11 cellular contexts compared by ENCODE assay signal in genomic region chr9:90000925-90001324, GRCh38.
DNase-seq lines count a peak whose midpoint lies in the region; ATAC-seq, FAIRE-seq and TF ChIP-seq lines count a peak whose summit lies in the region.
"Had no signal": no experiment of that assay in that cellular context is flagged by ENCODE, and none has a peak within 500 bp of the region (broad histone marks: within the 10 kb centered on the region; RNA-seq: fewer than 3 reads in every experiment).

No MANE protein-coding gene starts in this region.

- no peaks in the 10 kb centered on the region for H3K27me3 ChIP-seq in CD4-positive, alpha-beta T cell (ENCODE audit: control insufficient read depth, insufficient read depth, low read length)
- H3K27me3 ChIP-seq in H1 (replicated peaks in 1 of 4; ENCODE audit: control insufficient read depth in 3 of 4, extremely low read depth in 1 of 4, insufficient read depth in 3 of 4, low read length in 3 of 4), result no peaks in the 10 kb centered on the region; a peak in 1 of 7 replicates
- no peaks in the 10 kb centered on the region for H3K27me3 ChIP-seq in neural progenitor cell

- no peak for TF ChIP-seq CTCF in CD4-positive, alpha-beta T cell (IDR thresholded peaks at IDR 0.05)
- TF ChIP-seq CTCF in H1 (IDR thresholded peaks at IDR 0.05; ENCODE audit: control extremely low read depth in 1 of 3, insufficient read depth in 1 of 3, low read depth in 1 of 3, low read length in 3 of 3) (no peak), neural progenitor cell (IDR thresholded peaks at IDR 0.05) (no peak)

- H4K91ac ChIP-seq in H1 (replicated peaks; ENCODE audit: insufficient read length, low read length), result no peak overlapping the region

- CTCF ChIA-PET in CD4-positive, alpha-beta T cell (lab: Charles Lee), result no interaction called here
- CTCF ChIA-PET in H1 (lab: Charles Lee; ENCODE audit: partially characterized antibody), result interaction anchor here (0.6 to 3.1 kb wide), 7 partner anchors 15 to 409 kb away, joined by 3 to 8 read pairs (median 5); no protein-coding TSS in a partner anchor

- peaks cover 26% of the 10 kb centered on the region for H3K4me1 Mint-ChIP-seq in CD4-positive, alpha-beta T cell (ENCODE audit: low read depth)
- peaks cover 45% of the 10 kb centered on the region for H3K4me1 Mint-ChIP-seq in neural progenitor cell

- H3K36me3 ChIP-seq in H1 (ENCODE audit: control insufficient read depth in 2 of 4, insufficient read depth in 4 of 4, low read length in 3 of 4) (no peaks in the 10 kb centered on the region), neural progenitor cell (no peaks in the 10 kb centered on the region)

- intact Hi-C loops in CD4-positive, alpha-beta T cell (cut with DNase I, micrococcal nuclease), result no loop called here
- intact Hi-C loops in head of caudate nucleus (cut with DNase I), result no loop called here

- POLR2A ChIA-PET in CD4-positive, alpha-beta T cell (lab: Charles Lee), result no interaction called here
- POLR2A ChIA-PET in H1 (lab: Charles Lee; ENCODE audit: partially characterized antibody), result no interaction called here

- no peak overlapping the region for H3K14ac ChIP-seq in H1 (ENCODE audit: insufficient read length)

- no peak overlapping the region for H3K18ac ChIP-seq in H1 (ENCODE audit: extremely low read depth, low read length)

- no peak overlapping the region for H3K23ac ChIP-seq in H1 (ENCODE audit: insufficient read length)

- 0 out of 2 replicates have a peak overlapping the region, but pooled peaks have one; percentile 7 for H2AK5ac ChIP-seq in H1 (ENCODE audit: low read depth, low read length)

- no peak overlapping the region for H2BK20ac ChIP-seq in H1 (ENCODE audit: low read length)

- no peaks in the 10 kb centered on the region for H3K9me3 Mint-ChIP-seq in CD4-positive, alpha-beta T cell
- H3K9me3 Mint-ChIP-seq in neural progenitor cell, result peaks cover 3% of the 10 kb centered on the region
- H3K9me3 Mint-ChIP-seq: activated naive CD4-positive, alpha-beta T cell treated with anti-CD3 and anti-CD28 coated beads for 36 hours had no signal

- H2BK15ac ChIP-seq in H1 (ENCODE audit: low read length), result no peak overlapping the region

- H3K4me3 Mint-ChIP-seq in CD4-positive, alpha-beta T cell, result peak overlapping the region; percentile 22
- no peak overlapping the region for H3K4me3 Mint-ChIP-seq in neural progenitor cell

- ATAC-seq in CD4-positive, alpha-beta T cell (ENCODE audit: poor library complexity), result no peak
- ATAC-seq in GM19397 (IDR thresholded peaks at IDR 0.05; ENCODE audit: unreplicated experiment), result no peak

- no peak for DNase-seq in CD4-positive, alpha-beta T cell
- DNase-seq in NCI-H2029 (lab: John Stamatoyannopoulos, UW) (peak; percentile 40), H1 (ENCODE audit: low read depth in 1 of 2, low spot score in 2 of 2) (no peak), neural progenitor cell (ENCODE audit: low spot score) (no peak), mesenteric fat pad (ENCODE audit: low spot score) (no peak), COLO668 (lab: John Stamatoyannopoulos, UW; ENCODE audit: unreplicated experiment) (no peak), head of caudate nucleus (no peak)
- DNase-seq: activated naive CD4-positive, alpha-beta T cell treated with anti-CD3 and anti-CD28 coated beads for 36 hours had no signal

- H3K27me3 Mint-ChIP-seq in CD4-positive, alpha-beta T cell, result no peaks in the 10 kb centered on the region
- peaks cover 14% of the 10 kb centered on the region for H3K27me3 Mint-ChIP-seq in neural progenitor cell (ENCODE audit: insufficient read depth, low read depth)

- FAIRE-seq in H1 (lab: Jason Lieb, UNC), result no peak
- FAIRE-seq: frontal cortex had no signal

- H4K5ac ChIP-seq in H1 (ENCODE audit: insufficient read length, low read depth, low read length), result no peak overlapping the region

- H3K27ac Mint-ChIP-seq in CD4-positive, alpha-beta T cell, result no peak overlapping the region
- peak overlapping the region; percentile 80 for H3K27ac Mint-ChIP-seq in neural progenitor cell
- H3K27ac Mint-ChIP-seq: activated naive CD4-positive, alpha-beta T cell treated with anti-CD3 and anti-CD28 coated beads for 36 hours had no signal

- no peak overlapping the region for H4K8ac ChIP-seq in H1 (ENCODE audit: extremely low read depth, insufficient read depth, low read length)

- H2AFZ ChIP-seq in H1 (ENCODE audit: low read length) (no peak overlapping the region), neural progenitor cell (replicated peaks) (no peak overlapping the region)

- peaks cover 0 to 8% (median 2%) of the 10 kb centered on the region in 4 experiments; a peak in 4 of 7 replicates for H3K4me1 ChIP-seq in H1 (replicated peaks in 1 of 4; ENCODE audit: control insufficient read depth in 3 of 4, insufficient read depth in 4 of 4, low read length in 3 of 4)
- H3K4me1 ChIP-seq in neural progenitor cell, result peaks cover 10% of the 10 kb centered on the region

- no peak for TF ChIP-seq RAD21 in H1 (IDR thresholded peaks at IDR 0.05 in 1 of 2, conservative IDR thresholded peaks at IDR 0.05 in 1 of 2; ENCODE audit: low read depth in 2 of 2, low read length in 2 of 2)

- no peaks in the 10 kb centered on the region for H3K79me1 ChIP-seq in H1 (ENCODE audit: low read depth, low read length)

- no peak for TF ChIP-seq EP300 in H1 (IDR thresholded peaks at IDR 0.05; ENCODE audit: borderline replicate concordance in 1 of 2, low read depth in 2 of 2, low read length in 2 of 2)

- H3K36me3 Mint-ChIP-seq in CD4-positive, alpha-beta T cell (ENCODE audit: low read depth), result no peaks in the 10 kb centered on the region
- H3K36me3 Mint-ChIP-seq in neural progenitor cell, result no peaks in the 10 kb centered on the region

- H3F3A ChIP-seq in neural progenitor cell (ENCODE audit: low read depth), result no peaks in the 10 kb centered on the region

- no peak overlapping the region for H2BK12ac ChIP-seq in H1 (ENCODE audit: low read depth, low read length)

- no peaks in the 10 kb centered on the region for H3K23me2 ChIP-seq in H1 (ENCODE audit: low read depth, low read length)

- H3K4me2 ChIP-seq in H1 (ENCODE audit: insufficient read depth in 1 of 2, low read depth in 2 of 2, low read length in 2 of 2) (no peak overlapping the region), neural progenitor cell (no peak overlapping the region)

- no peak overlapping the region for H2BK120ac ChIP-seq in H1 (replicated peaks; ENCODE audit: low read depth, low read length)

- H4K20me1 ChIP-seq in H1 (replicated peaks in 1 of 2; ENCODE audit: control insufficient read depth in 1 of 2, insufficient read depth in 2 of 2, low read length in 2 of 2) (no peaks in the 10 kb centered on the region), neural progenitor cell (ENCODE audit: low read depth) (no peaks in the 10 kb centered on the region)

- H3K79me2 ChIP-seq in H1 (ENCODE audit: control insufficient read depth in 1 of 2, insufficient read depth in 2 of 2, low read length in 2 of 2) (no peaks in the 10 kb centered on the region), neural progenitor cell (ENCODE audit: low read depth) (no peaks in the 10 kb centered on the region)

- no peak for TF ChIP-seq POLR2A in H1 (IDR thresholded peaks at IDR 0.05; ENCODE audit: control extremely low read depth in 1 of 2, low read depth in 2 of 2, low read length in 2 of 2)

- H3K56ac ChIP-seq in H1 (replicated peaks; ENCODE audit: insufficient read length, low read depth, low read length), result no peak overlapping the region

- H3K9ac ChIP-seq in H1 (replicated peaks in 1 of 4; ENCODE audit: extremely low read depth in 1 of 4, low read depth in 3 of 4, low read length in 3 of 4), result no peak overlapping the region
- no peak overlapping the region for H3K9ac ChIP-seq in neural progenitor cell
- H3K9ac ChIP-seq: KMS-11 had no signal

- 90% methylated on average over 7 of the region's 7 CpGs; no CpG with 5 or more reads in 1 of the 2 experiments for WGBS in H1 (ENCODE audit: extremely low coverage in 1 of 2, insufficient coverage in 1 of 2, insufficient read length in 1 of 2, insufficient replicate concordance in 2 of 2, low coverage in 1 of 2, low lambda C conversion rate in 2 of 2, missing lambda C conversion rate in 1 of 2), 2 experiments

- H3K4me3 ChIP-seq in H1 (ENCODE audit: extremely low read depth in 1 of 4, insufficient read depth in 2 of 4, low read depth in 3 of 4, low read length in 4 of 4) (no peak overlapping the region), neural progenitor cell (no peak overlapping the region)

- no peaks in the 10 kb centered on the region for H3K9me3 ChIP-seq in CD4-positive, alpha-beta T cell (ENCODE audit: control insufficient read depth, low read length)
- no peaks in the 10 kb centered on the region for H3K9me3 ChIP-seq in H1 (ENCODE audit: insufficient read depth in 2 of 2, low read depth in 1 of 2, low read length in 1 of 2)
- no peaks in the 10 kb centered on the region for H3K9me3 ChIP-seq in neural progenitor cell (ENCODE audit: low read depth)

- H3K27ac ChIP-seq in CD4-positive, alpha-beta T cell (ENCODE audit: low read depth, low read length), result no peak overlapping the region
- H3K27ac ChIP-seq in H1 (ENCODE audit: low read depth, low read length) (no peak overlapping the region), neural progenitor cell (no peak overlapping the region)
- H3K27ac ChIP-seq: KMS-11 had no signal

- no peak overlapping the region for H3K4ac ChIP-seq in H1 (replicated peaks; ENCODE audit: insufficient read length, low read depth, low read length)

- H2BK5ac ChIP-seq in H1 (ENCODE audit: low read depth, low read length), result no peak overlapping the region

TF ChIP-seq in H1, 55 proteins besides CTCF, POLR2A, EP300 and RAD21:
- TF ChIP-seq SIN3A (conservative IDR thresholded peaks at IDR 0.05 in 1 of 2, IDR thresholded peaks at IDR 0.05 in 1 of 2; ENCODE audit: low read depth in 1 of 2, low read length in 2 of 2) (no peak), CBX8 (IDR thresholded peaks at IDR 0.05; ENCODE audit: borderline replicate concordance, low read depth, low read length) (no peak), SP2 (IDR thresholded peaks at IDR 0.05; ENCODE audit: low read length) (no peak), CEBPB (IDR thresholded peaks at IDR 0.05; ENCODE audit: low read depth, low read length) (no peak), SRF (IDR thresholded peaks at IDR 0.05; ENCODE audit: low read depth, low read length) (no peak), KDM4A (IDR thresholded peaks at IDR 0.05; ENCODE audit: low read depth, low read length, severe bottlenecking) (no peak), CBX5 (IDR thresholded peaks at IDR 0.05; ENCODE audit: low read depth, low read length) (no peak), SIX5 (IDR thresholded peaks at IDR 0.05; ENCODE audit: low read depth, low read length) (no peak), GTF2F1 (IDR thresholded peaks at IDR 0.05; ENCODE audit: borderline replicate concordance, low read depth, low read length) (no peak), TBP (IDR thresholded peaks at IDR 0.05; ENCODE audit: low read depth, low read length) (no peak), CHD1 (IDR thresholded peaks at IDR 0.05; ENCODE audit: low read depth, low read length) (no peak)
